In the genomic region with DNA sequence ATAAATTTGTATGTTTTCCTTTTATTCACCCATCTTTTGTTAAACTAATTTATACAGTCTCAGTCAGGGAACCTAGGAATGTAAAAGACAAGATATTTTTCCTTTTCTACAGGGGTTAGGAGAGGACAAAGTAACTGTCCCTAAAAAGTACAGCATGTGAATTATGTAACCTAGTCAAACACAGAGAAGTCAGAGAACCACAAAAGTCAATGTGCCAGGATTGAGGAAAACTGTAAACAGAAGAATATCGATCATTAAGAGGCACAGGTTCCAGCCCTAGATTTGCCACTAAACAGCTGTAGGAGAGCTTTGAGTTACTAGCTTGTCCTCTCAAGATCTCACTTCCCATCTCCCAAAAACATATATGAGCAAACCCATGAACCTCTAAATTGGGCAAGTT, we compare ENCODE assay signal across 8 cellular contexts.
"Had no signal": no experiment of that assay in that cellular context is flagged by ENCODE, and none has a peak within 500 bp of the region (broad histone marks: within the 10 kb centered on the region; RNA-seq: fewer than 3 reads in every experiment).

No MANE protein-coding gene starts in this region.

- H3K4me3 ChIP-seq: GM12878 had no signal

- ATAC-seq: GM12878 had no signal

- DNase-seq: GDM1, GF-D8 had no signal

- FAIRE-seq: G401.6, GM12878, GM12891, GM12892, GM18507, GM19239 had no signal
